Comparison of ENCODE assay signal across 9 cellular contexts in the genomic region with DNA sequence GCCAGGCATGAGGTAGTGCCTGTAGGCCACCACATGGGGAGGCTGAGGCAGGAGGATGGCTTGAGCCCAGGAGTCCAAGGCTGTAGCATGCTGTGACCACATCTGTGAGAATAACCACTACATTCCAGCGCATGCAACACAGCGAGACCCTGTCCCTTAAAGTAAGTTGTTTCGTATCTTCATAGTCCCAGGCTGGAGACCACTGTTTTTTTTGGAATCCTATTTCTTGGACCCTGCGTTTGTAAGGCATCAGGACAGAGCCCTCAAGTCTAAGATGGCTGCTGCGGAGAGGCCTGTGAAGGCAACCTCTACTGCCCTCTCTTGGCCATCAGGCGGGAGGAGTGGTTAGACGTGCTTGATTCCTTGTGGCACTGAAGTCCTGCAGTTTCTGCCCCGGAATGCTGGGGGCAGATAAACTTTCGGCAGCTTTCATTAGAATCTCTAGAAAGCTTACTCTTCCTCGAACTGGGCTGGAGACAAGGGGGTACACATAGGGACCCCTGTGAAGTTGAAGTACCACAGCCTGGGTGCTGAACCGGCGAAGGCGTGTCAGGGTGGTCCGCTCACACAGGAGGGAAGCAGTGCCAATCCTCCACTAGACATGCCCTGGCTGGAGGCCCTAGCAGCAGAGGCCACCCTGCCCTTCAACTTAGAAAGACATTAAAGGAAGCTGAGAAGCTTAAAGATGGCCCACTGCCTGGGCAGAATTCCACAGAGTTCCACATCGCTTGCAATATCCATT. TPM values are rescaled to one million over a fixed set of nuclear protein-coding genes. Genes with fewer than 3 reads are reported as not detected.
DNase-seq lines count a peak whose midpoint lies in the region; ATAC-seq and TF ChIP-seq lines count a peak whose summit lies in the region.
"Had no signal": no experiment of that assay in that cellular context is flagged by ENCODE, and none has a peak within 500 bp of the region (broad histone marks: within the 10 kb centered on the region; RNA-seq: fewer than 3 reads in every experiment).

No MANE protein-coding gene starts in this region.

- DNase-seq in stimulated activated CD4-positive, alpha-beta T cell treated with anti-CD3 and anti-CD28 coated beads, Interleukin-12 subunit alpha, Interleukin-12 subunit beta, amount 100 ng/mL, for 48 hours (ENCODE audit: low read depth in 2 of 3, low spot score in 1 of 3): peak in 2 of 3 donors; percentile 33 to 43
- DNase-seq in stimulated activated CD4-positive, alpha-beta T cell treated with anti-CD3 and anti-CD28 coated beads, Interleukin-12 subunit alpha, Interleukin-12 subunit beta, amount 100 ng/mL, for 4 hours: no peak
- DNase-seq in NCI-H1092 (lab: John Stamatoyannopoulos, UW) (peak; percentile 24), iPS DF 19.7 (ENCODE audit: low read depth, low spot score) (peak; percentile 47), testis (peak; percentile 77), midbrain (lab: John Stamatoyannopoulos, UW) (no peak)
- DNase-seq in activated T-cell treated with anti-CD3 and anti-CD28 coated beads, Interleukin-2, amount 50 U/mL, for 4 hours: peak; percentile 29

- intact Hi-C loops in testis (cut with DNase I; ENCODE audit: low total_unique reads): no loop called here

- no peaks in the 10 kb centered on the region for H3K4me1 Mint-ChIP-seq in activated T-cell treated with anti-CD3 and anti-CD28 coated beads, Interleukin-2, amount 50 U/mL, for 4 hours (ENCODE audit: low read depth)

- H3K4me3 ChIP-seq in testis: no peak overlapping the region
- H3K4me3 ChIP-seq: upper lobe of left lung had no signal

- ATAC-seq in activated T-cell treated with anti-CD3 and anti-CD28 coated beads, Interleukin-2, amount 50 U/mL, for 4 hours: peak; percentile 77 to 82
- no peak for ATAC-seq in GM18873 (IDR thresholded peaks at IDR 0.05; ENCODE audit: low FRiP score, unreplicated experiment)

- H3K9me3 ChIP-seq in testis: no peaks in the 10 kb centered on the region
- H3K9me3 ChIP-seq: upper lobe of left lung had no signal

- no peaks in the 10 kb centered on the region for H3K9me3 Mint-ChIP-seq in activated T-cell treated with anti-CD3 and anti-CD28 coated beads, Interleukin-2, amount 50 U/mL, for 4 hours

- no peak overlapping the region for H3K27ac ChIP-seq in testis
- H3K27ac ChIP-seq: upper lobe of left lung had no signal

- TF ChIP-seq POLR2A in testis (IDR thresholded peaks at IDR 0.05): no peak

- H3K27me3 ChIP-seq in testis: no peaks in the 10 kb centered on the region
- H3K27me3 ChIP-seq: upper lobe of left lung had no signal

- H3K36me3 ChIP-seq in testis (ENCODE audit: low read depth, missing control alignments): no peaks in the 10 kb centered on the region
- H3K36me3 ChIP-seq: upper lobe of left lung had no signal

- 63 to 76% methylated on average over 12 to 15 of the region's 15 CpGs for WGBS in testis, 2 donors

- H3K27me3 Mint-ChIP-seq in activated T-cell treated with anti-CD3 and anti-CD28 coated beads, Interleukin-2, amount 50 U/mL, for 4 hours (ENCODE audit: low read depth): no peaks in the 10 kb centered on the region

- peaks cover 6% of the 10 kb centered on the region for H3K4me1 ChIP-seq in testis
- H3K4me1 ChIP-seq: upper lobe of left lung had no signal

- TF ChIP-seq CTCF in testis (IDR thresholded peaks at IDR 0.05): peak in 2 of 3 experiments; percentile 33 to 41

- no peak overlapping the region for H3K4me3 Mint-ChIP-seq in activated T-cell treated with anti-CD3 and anti-CD28 coated beads, Interleukin-2, amount 50 U/mL, for 4 hours

- no peaks in the 10 kb centered on the region for H3K36me3 Mint-ChIP-seq in activated T-cell treated with anti-CD3 and anti-CD28 coated beads, Interleukin-2, amount 50 U/mL, for 4 hours (ENCODE audit: insufficient read depth)

RNA-seq across cellular contexts. Expression of gene RABIF, which starts 36.6 kb away (rescaled TPM):
- total RNA-seq in activated T-cell treated with anti-CD3 and anti-CD28 coated beads, Interleukin-2, amount 50 U/mL, for 4 hours: 10 to 100 TPM in 2 of 3 donors, 1 to 10 TPM in 1; 9.7 to 10.3 (median 10.2) TPM
- total RNA-seq in testis: 10 to 100 TPM; 19.1 to 19.5 TPM
- 35.2 TPM for polyA plus RNA-seq in testis (ENCODE audit: insufficient read depth, low read depth, low replicate concordance)

RNA-seq across cellular contexts. Expression of gene PCAT6, which starts 41.6 kb away (rescaled TPM):
- under 1 TPM in 1 of 3 donors, not detected in 2; 0.48 TPM for total RNA-seq in activated T-cell treated with anti-CD3 and anti-CD28 coated beads, Interleukin-2, amount 50 U/mL, for 4 hours
- total RNA-seq in testis: 10 to 100 TPM; 11.5 to 29.4 TPM
- 80.5 TPM for polyA plus RNA-seq in testis (ENCODE audit: insufficient read depth, low read depth, low replicate concordance)

RNA-seq across cellular contexts. Expression of gene KDM5B, which starts 44.1 kb away (rescaled TPM):
- total RNA-seq in activated T-cell treated with anti-CD3 and anti-CD28 coated beads, Interleukin-2, amount 50 U/mL, for 4 hours: 10 to 100 TPM; 19.4 to 36.0 (median 28.9) TPM
- total RNA-seq in testis: 100 to 1,000 TPM; 223 to 307 TPM
- polyA plus RNA-seq in testis (ENCODE audit: insufficient read depth, low read depth, low replicate concordance): 333 TPM

Comparison
In these comparisons a context has a peak if more than half of its experiments do, and no peak if none do; other contexts are left out.
1. DNase-seq: peak in stimulated activated CD4-positive, alpha-beta T cell treated with anti-CD3 and anti-CD28 coated beads, Interleukin-12 subunit alpha, Interleukin-12 subunit beta, amount 100 ng/mL, for 48 hours (2 of 3), NCI-H1092 (single experiment), activated T-cell treated with anti-CD3 and anti-CD28 coated beads, Interleukin-2, amount 50 U/mL, for 4 hours (single experiment), iPS DF 19.7 (single experiment) and testis (single experiment); none in stimulated activated CD4-positive, alpha-beta T cell treated with anti-CD3 and anti-CD28 coated beads, Interleukin-12 subunit alpha, Interleukin-12 subunit beta, amount 100 ng/mL, for 4 hours (single experiment) and midbrain (single experiment).
2. RNA of gene PCAT6, which starts 41.6 kb away (total RNA-seq): 11.5 to 29.4 TPM in testis; 0.48 TPM in activated T-cell treated with anti-CD3 and anti-CD28 coated beads, Interleukin-2, amount 50 U/mL, for 4 hours; every median in the first group is over 4 times any median in the second.
3. RNA of gene KDM5B, which starts 44.1 kb away (total RNA-seq): 223 to 307 TPM in testis; 19.4 to 36.0 TPM in activated T-cell treated with anti-CD3 and anti-CD28 coated beads, Interleukin-2, amount 50 U/mL, for 4 hours; every median in the first group is over 4 times any median in the second.